In genomic region chrX:88244066-88244465, GRCh38 we compare ENCODE assay signal across 23 cellular contexts.
DNase-seq lines count a peak whose midpoint lies in the region; ATAC-seq and TF ChIP-seq lines count a peak whose summit lies in the region.
"Had no signal": no experiment of that assay in that cellular context is flagged by ENCODE, and none has a peak within 500 bp of the region (broad histone marks: within the 10 kb centered on the region; RNA-seq: fewer than 3 reads in every experiment).

No MANE protein-coding gene starts in this region.

- DNase-seq in NT2/D1 (ENCODE audit: low read depth, low spot score), result peak; percentile 50
- DNase-seq in iPS DF 4.7 (ENCODE audit: extremely low read depth, low spot score), result peak; percentile 16
- DNase-seq in HT-29 (ENCODE audit: low spot score), result no peak
- no peak for DNase-seq in omental fat pad (ENCODE audit: low spot score)
- DNase-seq: AML-193; CD4-positive, alpha-beta T cell; GOT3; Karpas-422; NCI-H1092; NCI-H1436 treated with DMSO at 0.1 percent for 48 hours; NCI-H187 treated with DMSO at 0.1 percent for 48 hours; NCI-H2107; NCI-H2227 treated with DMSO at 0.1 percent for 48 hours; NCI-H510A; NCI-H69; SHP77 treated with DMSO at 0.1 percent for 48 hours had no signal

- no peak overlapping the region for H3K27ac ChIP-seq in HUES48 (ENCODE audit: low read depth, low read length)
- H3K27ac ChIP-seq: A549; BLaER1 treated with 17β-estradiol and CSF1 and Interleukin-3, amounts not matched to agents 10 nM and 100 nM had no signal

- no peaks in the 10 kb centered on the region for H3K36me3 ChIP-seq in HUES48 (ENCODE audit: control insufficient read depth, insufficient read depth, low read length)
- no peaks in the 10 kb centered on the region for H3K36me3 ChIP-seq in NT2/D1 (ENCODE audit: insufficient read depth, insufficient read length, low read length)
- H3K36me3 ChIP-seq: BLaER1 treated with 17β-estradiol and CSF1 and Interleukin-3, amounts not matched to agents 10 nM and 100 nM had no signal

- ATAC-seq in HG02938 (IDR thresholded peaks at IDR 0.05; ENCODE audit: unreplicated experiment) (no peak), omental fat pad (ENCODE audit: low FRiP score) (no peak), HG02623 (IDR thresholded peaks at IDR 0.05; ENCODE audit: unreplicated experiment) (no peak)
- ATAC-seq: A549, HepG2, Panc1 had no signal

- peaks cover 3% of the 10 kb centered on the region; the same call in 1 of the 2 replicates for H3K9me3 ChIP-seq in HUES48 (ENCODE audit: control insufficient read depth, insufficient read depth, low read length)
- no peaks in the 10 kb centered on the region for H3K9me3 ChIP-seq in NT2/D1 (ENCODE audit: insufficient read depth, low read length)
- H3K9me3 ChIP-seq: A549; BLaER1 treated with 17β-estradiol and CSF1 and Interleukin-3, amounts not matched to agents 10 nM and 100 nM had no signal

- H3K4me1 ChIP-seq in HUES48 (ENCODE audit: control insufficient read depth, insufficient read depth, low read length) (peaks cover 20% of the 10 kb centered on the region), NT2/D1 (ENCODE audit: insufficient read depth, insufficient read length) (no peaks in the 10 kb centered on the region)
- H3K4me1 ChIP-seq: A549; BLaER1 treated with 17β-estradiol and CSF1 and Interleukin-3, amounts not matched to agents 10 nM and 100 nM had no signal

- TF ChIP-seq CTCF in omental fat pad (IDR thresholded peaks at IDR 0.05), result no peak

- H3K27me3 ChIP-seq in HUES48 (ENCODE audit: control insufficient read depth, insufficient read depth, low read length) (no peaks in the 10 kb centered on the region), NT2/D1 (ENCODE audit: insufficient read depth, insufficient read length) (no peaks in the 10 kb centered on the region)

- H3K4me3 ChIP-seq in HUES48 (ENCODE audit: low read depth, low read length), result 0 out of 2 replicates have a peak overlapping the region, but pooled peaks have one; percentile 7
- H3K4me3 ChIP-seq in NT2/D1 (ENCODE audit: insufficient read length, low read depth), result no peak overlapping the region
- H3K4me3 ChIP-seq: A549; BLaER1 treated with 17β-estradiol and CSF1 and Interleukin-3, amounts not matched to agents 10 nM and 100 nM had no signal

- no peak overlapping the region for H3K9ac ChIP-seq in HUES48 (ENCODE audit: low read depth, low read length)
- H3K9ac ChIP-seq in NT2/D1 (ENCODE audit: insufficient read length, low read depth), result no peak overlapping the region
- H3K9ac ChIP-seq: BLaER1 treated with 17β-estradiol and CSF1 and Interleukin-3, amounts not matched to agents 10 nM and 100 nM had no signal

Comparison
In these comparisons a context has a peak if more than half of its experiments do, and no peak if none do; other contexts are left out.
1. DNase-seq: peak in NT2/D1 (single experiment) and iPS DF 4.7 (single experiment); none in HT-29 (single experiment) and omental fat pad (single experiment).